28 cellular contexts compared by ENCODE assay signal in the genomic region with DNA sequence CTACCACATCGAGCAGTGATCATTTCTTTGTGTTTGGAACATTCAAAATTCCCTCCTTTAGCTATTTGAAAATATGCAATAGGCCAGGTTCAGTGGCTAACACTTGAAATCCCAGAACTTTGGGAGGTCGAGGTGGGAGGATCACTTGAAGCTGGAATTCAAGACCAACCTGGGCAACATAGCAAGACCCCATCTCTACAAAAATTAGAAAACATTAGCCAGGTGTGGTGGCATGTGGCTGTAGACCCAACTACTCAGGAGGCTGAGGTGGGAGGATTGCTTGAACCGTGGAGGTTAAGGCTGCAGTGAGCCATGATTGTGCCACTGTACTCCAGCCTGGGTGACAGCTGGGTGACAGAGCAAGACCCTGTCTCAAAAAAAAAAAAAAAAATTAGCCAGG.
"Had no signal": no experiment of that assay in that cellular context is flagged by ENCODE, and none has a peak within 500 bp of the region (broad histone marks: within the 10 kb centered on the region; RNA-seq: fewer than 3 reads in every experiment).

No MANE protein-coding gene starts in this region.

- H3K4me1 Mint-ChIP-seq: stimulated activated effector memory CD8-positive, alpha-beta T cell treated with anti-CD3 and anti-CD28 coated beads, Interleukin-12 subunit alpha, Interleukin-12 subunit beta, amount 100 ng/mL, for 72 hours; stimulated activated memory B cell treated with anti-CD40 and anti-IgM and Interleukin-4, amounts not matched to agents 10 μg/mL and 1 μg/mL and 100 μg/mL, for 72 hours; stimulated activated naive B cell treated with anti-CD40 and anti-IgM and Interleukin-4, amounts not matched to agents 10 μg/mL and 1 μg/mL and 100 μg/mL, for 72 hours; stimulated activated naive CD8-positive, alpha-beta T cell treated with anti-CD3 and anti-CD28 coated beads, Interleukin-15, amount 100 ng/mL, for 72 hours had no signal

- ATAC-seq: stimulated activated effector memory CD8-positive, alpha-beta T cell treated with anti-CD3 and anti-CD28 coated beads, Interleukin-12 subunit alpha, Interleukin-12 subunit beta, amount 100 ng/mL, for 72 hours; stimulated activated memory B cell treated with anti-CD40 and anti-IgM and Interleukin-4, amounts not matched to agents 10 μg/mL and 1 μg/mL and 100 μg/mL, for 72 hours; stimulated activated naive B cell treated with anti-CD40 and anti-IgM and Interleukin-4, amounts not matched to agents 10 μg/mL and 1 μg/mL and 100 μg/mL, for 72 hours; stimulated activated naive CD8-positive, alpha-beta T cell treated with anti-CD3 and anti-CD28 coated beads, Interleukin-15, amount 100 ng/mL, for 72 hours; stimulated activated naive CD8-positive, alpha-beta T cell treated with anti-CD3 and anti-CD28 coated beads, Interleukin-15, Interleukin-2, amounts not matched to agents 100 U/mL and 50 U/mL, for 24 hours; upper lobe of right lung had no signal

- H3K4me3 Mint-ChIP-seq: stimulated activated effector memory CD8-positive, alpha-beta T cell treated with anti-CD3 and anti-CD28 coated beads, Interleukin-12 subunit alpha, Interleukin-12 subunit beta, amount 100 ng/mL, for 72 hours; stimulated activated memory B cell treated with anti-CD40 and anti-IgM and Interleukin-4, amounts not matched to agents 10 μg/mL and 1 μg/mL and 100 μg/mL, for 72 hours; stimulated activated naive B cell treated with anti-CD40 and anti-IgM and Interleukin-4, amounts not matched to agents 10 μg/mL and 1 μg/mL and 100 μg/mL, for 72 hours; stimulated activated naive CD8-positive, alpha-beta T cell treated with anti-CD3 and anti-CD28 coated beads, Interleukin-15, amount 100 ng/mL, for 72 hours; stimulated activated naive CD8-positive, alpha-beta T cell treated with anti-CD3 and anti-CD28 coated beads, Interleukin-15, Interleukin-2, amounts not matched to agents 100 ng/mL and 50 ng/mL, for 24 hours; type B pancreatic cell had no signal

- H3K4me1 ChIP-seq: stomach, suprapubic skin, testis, thyroid gland, tibial artery, upper lobe of left lung, upper lobe of right lung, uterus, vagina had no signal

- H3K36me3 ChIP-seq: stomach, suprapubic skin, thoracic aorta, thyroid gland, tibial artery, tibial nerve, transverse colon, upper lobe of left lung, upper lobe of right lung, uterus, vagina had no signal

- H3K27ac Mint-ChIP-seq: stimulated activated effector memory CD8-positive, alpha-beta T cell treated with anti-CD3 and anti-CD28 coated beads, Interleukin-12 subunit alpha, Interleukin-12 subunit beta, amount 100 ng/mL, for 72 hours; stimulated activated memory B cell treated with anti-CD40 and anti-IgM and Interleukin-4, amounts not matched to agents 10 μg/mL and 1 μg/mL and 100 μg/mL, for 72 hours; stimulated activated naive B cell treated with anti-CD40 and anti-IgM and Interleukin-4, amounts not matched to agents 10 μg/mL and 1 μg/mL and 100 μg/mL, for 72 hours; stimulated activated naive CD8-positive, alpha-beta T cell treated with anti-CD3 and anti-CD28 coated beads, Interleukin-15, amount 100 ng/mL, for 72 hours; stimulated activated naive CD8-positive, alpha-beta T cell treated with anti-CD3 and anti-CD28 coated beads, Interleukin-15, Interleukin-2, amounts not matched to agents 100 ng/mL and 50 ng/mL, for 24 hours; type B pancreatic cell had no signal

- H3K36me3 Mint-ChIP-seq: stimulated activated effector memory CD8-positive, alpha-beta T cell treated with anti-CD3 and anti-CD28 coated beads, Interleukin-12 subunit alpha, Interleukin-12 subunit beta, amount 100 ng/mL, for 72 hours; stimulated activated memory B cell treated with anti-CD40 and anti-IgM and Interleukin-4, amounts not matched to agents 10 μg/mL and 1 μg/mL and 100 μg/mL, for 72 hours; stimulated activated naive B cell treated with anti-CD40 and anti-IgM and Interleukin-4, amounts not matched to agents 10 μg/mL and 1 μg/mL and 100 μg/mL, for 72 hours; type B pancreatic cell had no signal

- H3K27me3 Mint-ChIP-seq: stimulated activated naive CD8-positive, alpha-beta T cell treated with anti-CD3 and anti-CD28 coated beads, Interleukin-15, amount 100 ng/mL, for 72 hours; type B pancreatic cell had no signal

- H3K9me3 ChIP-seq: stomach, suprapubic skin, testis, thoracic aorta, thyroid gland, tibial artery, tibial nerve, transverse colon, upper lobe of left lung, upper lobe of right lung, uterus, vagina had no signal

- H3K9me3 Mint-ChIP-seq: stimulated activated effector memory CD8-positive, alpha-beta T cell treated with anti-CD3 and anti-CD28 coated beads, Interleukin-12 subunit alpha, Interleukin-12 subunit beta, amount 100 ng/mL, for 72 hours; stimulated activated memory B cell treated with anti-CD40 and anti-IgM and Interleukin-4, amounts not matched to agents 10 μg/mL and 1 μg/mL and 100 μg/mL, for 72 hours; stimulated activated naive B cell treated with anti-CD40 and anti-IgM and Interleukin-4, amounts not matched to agents 10 μg/mL and 1 μg/mL and 100 μg/mL, for 72 hours; stimulated activated naive CD8-positive, alpha-beta T cell treated with anti-CD3 and anti-CD28 coated beads, Interleukin-15, amount 100 ng/mL, for 72 hours; stimulated activated naive CD8-positive, alpha-beta T cell treated with anti-CD3 and anti-CD28 coated beads, Interleukin-15, Interleukin-2, amounts not matched to agents 100 ng/mL and 50 ng/mL, for 24 hours; type B pancreatic cell had no signal

- DNase-seq: stimulated activated CD4-positive, alpha-beta T cell treated with anti-CD3 and anti-CD28 coated beads, Interleukin-2, amount 100 ng/mL, for 48 hours; stimulated activated CD4-positive, alpha-beta T cell treated with anti-CD3 and anti-CD28 coated beads, Interleukin-4, amount 100 ng/mL, for 1 hour; stimulated activated CD4-positive, alpha-beta T cell treated with anti-CD3 and anti-CD28 coated beads, Interleukin-4, amount 100 ng/mL, for 24 hours; stimulated activated CD4-positive, alpha-beta T cell treated with anti-CD3 and anti-CD28 coated beads, Interleukin-4, amount 100 ng/mL, for 4 hours; stimulated activated CD8-positive, alpha-beta memory T cell treated with anti-CD3 and anti-CD28 coated beads, Interleukin-4, amount 100 ng/mL, for 48 hours; stimulated activated naive B cell treated with anti-CD40 and anti-IgM and Interleukin-4, amounts not matched to agents 10 μg/mL and 1 μg/mL and 100 μg/mL, for 72 hours; stimulated activated naive CD4-positive, alpha-beta T cell; stimulated activated naive CD4-positive, alpha-beta T cell treated with Interleukin-2 at 50 U/mL for 16 hours; stimulated activated naive CD8-positive, alpha-beta T cell treated with anti-CD3 and anti-CD28 coated beads, Interleukin-15, amount 100 ng/mL, for 72 hours; stimulated activated naive CD8-positive, alpha-beta T cell treated with anti-CD3 and anti-CD28 coated beads, Interleukin-15, Interleukin-2, amounts not matched to agents 100 U/mL and 50 U/mL, for 24 hours; stomach; substantia nigra; testis; thyroid gland; tibial artery; transverse colon; trophoblast cell; upper lobe of left lung; upper lobe of right lung; uterus had no signal

- H3K4me3 ChIP-seq: stomach, suprapubic skin, testis, thoracic aorta, thyroid gland, tibial artery, tibial nerve, transverse colon, upper lobe of left lung, upper lobe of right lung, uterus, vagina had no signal

- H3K27ac ChIP-seq: stomach, suprapubic skin, testis, thoracic aorta, thyroid gland, tibial artery, tibial nerve, transverse colon, upper lobe of left lung, upper lobe of right lung, uterus, vagina had no signal
